3 cellular contexts compared by ENCODE assay signal in genomic region chr7:92244803-92245486, GRCh38.
TF ChIP-seq lines count a peak whose summit lies in the region.

No MANE protein-coding gene starts in this region.

TF ChIP-seq in A549, 52 proteins besides CTCF, POLR2A, EP300 and RAD21 (continues in another document):
- no peak for TF ChIP-seq NPAS2 (CRISPR knock-in tag; IDR thresholded peaks at IDR 0.05; ENCODE audit: borderline replicate concordance)
- no peak for TF ChIP-seq ZFP36 (IDR thresholded peaks at IDR 0.05; ENCODE audit: borderline replicate concordance, partially characterized antibody)
- TF ChIP-seq E2F6 (IDR thresholded peaks at IDR 0.05; ENCODE audit: borderline replicate concordance, low read depth), result no peak
- no peak for TF ChIP-seq HOXA7 (CRISPR knock-in tag; IDR thresholded peaks at IDR 0.05)
- no peak for TF ChIP-seq PBX3 (IDR thresholded peaks at IDR 0.05)
- TF ChIP-seq RARB (CRISPR knock-in tag; IDR thresholded peaks at IDR 0.05), result no peak
- TF ChIP-seq ESRRA (IDR thresholded peaks at IDR 0.05; ENCODE audit: borderline replicate concordance, low read length), result no peak
- no peak for TF ChIP-seq FOSB (CRISPR knock-in tag; IDR thresholded peaks at IDR 0.05)
- TF ChIP-seq HDAC2 (IDR thresholded peaks at IDR 0.05), result no peak
- no peak for TF ChIP-seq REST (IDR thresholded peaks at IDR 0.05)
- TF ChIP-seq FOXS1 (CRISPR knock-in tag; IDR thresholded peaks at IDR 0.05), result no peak
- TF ChIP-seq NR3C1 (IDR thresholded peaks at IDR 0.05), result no peak
- no peak for TF ChIP-seq MAFK (IDR thresholded peaks at IDR 0.05; ENCODE audit: partially characterized antibody)
- TF ChIP-seq USF2 (IDR thresholded peaks at IDR 0.05), result no peak
- TF ChIP-seq EHMT2 (IDR thresholded peaks at IDR 0.05; ENCODE audit: low read depth), result no peak

TF ChIP-seq in GM12891, 5 proteins besides CTCF, POLR2A, EP300 and RAD21:
- no peak for TF ChIP-seq PAX5 (IDR thresholded peaks at IDR 0.05; ENCODE audit: insufficient read depth, low read length, severe bottlenecking)
- TF ChIP-seq TAF1 (IDR thresholded peaks at IDR 0.05; ENCODE audit: low read depth, low read length), result no peak
- no peak for TF ChIP-seq SPI1 (IDR thresholded peaks at IDR 0.05; ENCODE audit: low read depth, low read length)
- no peak for TF ChIP-seq POU2F2 (IDR thresholded peaks at IDR 0.05; ENCODE audit: low read depth, low read length)

TF ChIP-seq in IMR-90, 13 proteins besides CTCF, POLR2A, EP300 and RAD21:
- no peak for TF ChIP-seq MAFK (IDR thresholded peaks at IDR 0.05; ENCODE audit: low read depth, low read length)
- no peak for TF ChIP-seq FOS (IDR thresholded peaks at IDR 0.05; ENCODE audit: low read depth, low read length)
- TF ChIP-seq RFX5 (IDR thresholded peaks at IDR 0.05; ENCODE audit: low read depth, low read length), result no peak
- no peak for TF ChIP-seq CEBPB (IDR thresholded peaks at IDR 0.05; ENCODE audit: low read depth, low read length)
- no peak for TF ChIP-seq USF2 (IDR thresholded peaks at IDR 0.05; ENCODE audit: low read depth, low read length)
- no peak for TF ChIP-seq MXI1 (IDR thresholded peaks at IDR 0.05; ENCODE audit: borderline replicate concordance, low read depth, low read length)
- TF ChIP-seq NFE2L2 (IDR thresholded peaks at IDR 0.05; ENCODE audit: low read depth, low read length), result no peak
- TF ChIP-seq BHLHE40 (IDR thresholded peaks at IDR 0.05; ENCODE audit: low read depth, low read length), result no peak
TF ChIP-seq in IMR-90: peak in this region for 0.
